Comparison of ENCODE assay signal across 9 cellular contexts in genomic region chr9:95157491-95158151, GRCh38.
DNase-seq lines count a peak whose midpoint lies in the region; ATAC-seq lines count a peak whose summit lies in the region.
"Had no signal": no experiment of that assay in that cellular context is flagged by ENCODE, and none has a peak within 500 bp of the region (broad histone marks: within the 10 kb centered on the region; RNA-seq: fewer than 3 reads in every experiment).

No MANE protein-coding gene starts in this region.

- H3K4me3 ChIP-seq in muscle layer of duodenum (ENCODE audit: low read depth in 1 of 2, low read length in 2 of 2) = no peak overlapping the region

- H3K27ac ChIP-seq in muscle layer of duodenum (ENCODE audit: low read length) = peak overlapping the region; percentile 19
- H3K27ac ChIP-seq: VCaP had no signal

- H3K27me3 ChIP-seq in muscle layer of duodenum (ENCODE audit: low read depth, low read length) = no peaks in the 10 kb centered on the region

- no peaks in the 10 kb centered on the region for H3K9me3 ChIP-seq in muscle layer of duodenum (ENCODE audit: control insufficient read depth in 1 of 2, low read length in 2 of 2)

- DNase-seq in NCI-H345 (lab: John Stamatoyannopoulos, UW) (peak; percentile 1), NCI-H345 treated with DMSO at 0.1 percent for 48 hours (lab: John Stamatoyannopoulos, UW; ENCODE audit: unreplicated experiment) (no peak), amniotic epithelial cell (ENCODE audit: low read depth) (peak; percentile 93), GF-D8 (lab: John Stamatoyannopoulos, UW) (no peak)
- no peak for DNase-seq in stimulated activated naive CD4-positive, alpha-beta T cell treated with Interleukin-2 at 50 U/mL for 16 hours (lab: John Stamatoyannopoulos, UW)

- no peaks in the 10 kb centered on the region for H3K36me3 ChIP-seq in muscle layer of duodenum (ENCODE audit: control insufficient read depth in 1 of 2, insufficient read depth in 2 of 2, low read length in 2 of 2)

- peaks cover 0 to 21% of the 10 kb centered on the region in 2 donors for H3K4me1 ChIP-seq in muscle layer of duodenum (ENCODE audit: control insufficient read depth in 1 of 2, insufficient read depth in 2 of 2, low read length in 2 of 2)

- ATAC-seq in HG03469 (IDR thresholded peaks at IDR 0.05; ENCODE audit: unreplicated experiment) (peak; percentile 82), HG03175 (IDR thresholded peaks at IDR 0.05; ENCODE audit: unreplicated experiment) (no peak)

Comparison
In these comparisons a context has a peak if more than half of its experiments do, and no peak if none do; other contexts are left out.
1. DNase-seq: peak in NCI-H345 (single experiment) and amniotic epithelial cell (single experiment); none in NCI-H345 treated with DMSO at 0.1 percent for 48 hours (single experiment), stimulated activated naive CD4-positive, alpha-beta T cell treated with Interleukin-2 at 50 U/mL for 16 hours (single experiment) and GF-D8 (single experiment).